16 cellular contexts compared by ENCODE assay signal in genomic region chr3:18827664-18828063, GRCh38.
"Had no signal": no experiment of that assay in that cellular context is flagged by ENCODE, and none has a peak within 500 bp of the region (broad histone marks: within the 10 kb centered on the region; RNA-seq: fewer than 3 reads in every experiment).

No MANE protein-coding gene starts in this region.

- H3K27ac Mint-ChIP-seq: activated CD4-positive, alpha-beta memory T cell treated with anti-CD3 and anti-CD28 coated beads for 36 hours; activated naive CD4-positive, alpha-beta T cell treated with anti-CD3 and anti-CD28 coated beads, Interleukin-2, amount 50 U/mL, for 24 hours; memory B cell; type B pancreatic cell had no signal

- H3K27me3 Mint-ChIP-seq: activated CD4-positive, alpha-beta memory T cell treated with anti-CD3 and anti-CD28 coated beads for 36 hours; activated naive CD4-positive, alpha-beta T cell treated with anti-CD3 and anti-CD28 coated beads, Interleukin-2, amount 50 U/mL, for 24 hours; naive B cell; type B pancreatic cell had no signal

- H3K9me3 Mint-ChIP-seq: activated CD4-positive, alpha-beta memory T cell treated with anti-CD3 and anti-CD28 coated beads for 36 hours; activated naive CD4-positive, alpha-beta T cell treated with anti-CD3 and anti-CD28 coated beads, Interleukin-2, amount 50 U/mL, for 24 hours; memory B cell; type B pancreatic cell had no signal

- H3K36me3 Mint-ChIP-seq: activated CD4-positive, alpha-beta memory T cell treated with anti-CD3 and anti-CD28 coated beads for 36 hours; activated naive CD4-positive, alpha-beta T cell treated with anti-CD3 and anti-CD28 coated beads, Interleukin-2, amount 50 U/mL, for 24 hours; memory B cell; naive B cell; type B pancreatic cell had no signal

- ATAC-seq: mucosa of descending colon, psoas muscle, right cardiac atrium had no signal

- DNase-seq: activated CD4-positive, alpha-beta memory T cell treated with anti-CD3 and anti-CD28 coated beads for 36 hours; activated effector memory CD4-positive, alpha-beta T cell treated with anti-CD3 and anti-CD28 coated beads, Interleukin-2, amount 50 U/mL, for 16 hours; activated T-cell treated with anti-CD3 and anti-CD28 coated beads, Interleukin-2, amount 50 U/mL, for 48 hours; amniotic stem cell; dermis blood vessel endothelial cell; foreskin fibroblast; mucosa of descending colon; naive B cell; ovary; psoas muscle; right cardiac atrium; testis; WERI-Rb-1 had no signal

- H3K4me3 Mint-ChIP-seq: activated CD4-positive, alpha-beta memory T cell treated with anti-CD3 and anti-CD28 coated beads for 36 hours; activated naive CD4-positive, alpha-beta T cell treated with anti-CD3 and anti-CD28 coated beads, Interleukin-2, amount 50 U/mL, for 24 hours; memory B cell; naive B cell; type B pancreatic cell had no signal
